8 cellular contexts compared by ENCODE assay signal in genomic region chr1:156090822-156091188, GRCh38. TPM values are rescaled to one million over a fixed set of nuclear protein-coding genes. Genes with fewer than 3 reads are reported as not detected.
DNase-seq lines count a peak whose midpoint lies in the region; ATAC-seq and TF ChIP-seq lines count a peak whose summit lies in the region.

No MANE protein-coding gene starts in this region.

- ATAC-seq in GM18861 (IDR thresholded peaks at IDR 0.05; ENCODE audit: unreplicated experiment) (peak; percentile 70), Right ventricle myocardium inferior (peak; percentile 80)

- H3K27me3 ChIP-seq in uterus, result no peaks in the 10 kb centered on the region

- in situ Hi-C loops in ACHN (cut with HindIII; ENCODE audit: low pct_ligation_motif_present, low pct_unique_long_range_greater_than_20kb, low sequenced_read_pairs), result no loop called here

- H3K4me1 Mint-ChIP-seq in activated naive CD4-positive, alpha-beta T cell treated with anti-CD3 and anti-CD28 coated beads for 36 hours (ENCODE audit: low read depth), result peaks cover 7% of the 10 kb centered on the region

- TF ChIP-seq CTCF in uterus (IDR thresholded peaks at IDR 0.05), result peak; percentile 88 to 93 (median 90)

- no peak overlapping the region for H3K4me3 Mint-ChIP-seq in activated naive CD4-positive, alpha-beta T cell treated with anti-CD3 and anti-CD28 coated beads for 36 hours

- no peaks in the 10 kb centered on the region for H3K36me3 ChIP-seq in uterus

- H3K9me3 Mint-ChIP-seq in activated naive CD4-positive, alpha-beta T cell treated with anti-CD3 and anti-CD28 coated beads for 36 hours, result no peaks in the 10 kb centered on the region

- H3K27ac ChIP-seq in uterus, result peak overlapping the region in 1 of 2 donors; percentile 52

- H3K36me3 Mint-ChIP-seq in activated naive CD4-positive, alpha-beta T cell treated with anti-CD3 and anti-CD28 coated beads for 36 hours (ENCODE audit: low read depth), result no peaks in the 10 kb centered on the region

- no peak overlapping the region for H3K27ac Mint-ChIP-seq in activated naive CD4-positive, alpha-beta T cell treated with anti-CD3 and anti-CD28 coated beads for 36 hours

- H3K9me3 ChIP-seq in uterus, result no peaks in the 10 kb centered on the region

- CTCF ChIA-PET in activated naive CD4-positive, alpha-beta T cell treated with anti-CD3 and anti-CD28 coated beads for 36 hours (lab: Charles Lee), result interaction anchor here (0.6 to 16.2 kb wide), 16 partner anchors 8 to 180 kb away, joined by 3 to 737 read pairs (median 4); partner anchors contain the start of genes LMNA, MEX3A and RAB25

- DNase-seq in ACHN, result peak; percentile 83
- peak; percentile 52 for DNase-seq in MV-4-11 (lab: John Stamatoyannopoulos, UW)
- DNase-seq in SKM-1 treated with dmso at 0.1 percent for 144 hours (lab: John Stamatoyannopoulos, UW; ENCODE audit: unreplicated experiment), result peak; percentile 80
- peak; percentile 95 for DNase-seq in activated naive CD4-positive, alpha-beta T cell treated with anti-CD3 and anti-CD28 coated beads for 36 hours
- peak; percentile 93 for DNase-seq in Right ventricle myocardium inferior (ENCODE audit: missing footprints)
- peak; percentile 95 for DNase-seq in posterior vena cava (ENCODE audit: low spot score)
- DNase-seq in uterus, result peak; percentile 85 to 87

- H3K27me3 Mint-ChIP-seq in activated naive CD4-positive, alpha-beta T cell treated with anti-CD3 and anti-CD28 coated beads for 36 hours (ENCODE audit: low read depth), result peaks cover 19% of the 10 kb centered on the region

- H3K4me3 ChIP-seq in uterus, result no peak overlapping the region

- TF ChIP-seq POLR2A in uterus (IDR thresholded peaks at IDR 0.05), result no peak

- H3K4me1 ChIP-seq in uterus, result no peaks in the 10 kb centered on the region

- intact Hi-C loops in activated naive CD4-positive, alpha-beta T cell treated with anti-CD3 and anti-CD28 coated beads for 36 hours (cut with micrococcal nuclease), result loop anchor here (1.0 to 2.0 kb wide), 4 partner anchors 39 to 228 kb away; no protein-coding TSS in a partner anchor
- intact Hi-C loops in Right ventricle myocardium inferior (cut with DNase I) (loop anchor here (1.0 kb wide), 2 partner anchors 39 to 134 kb away; no protein-coding TSS in a partner anchor), posterior vena cava (cut with DNase I) (loop anchor here (5.0 kb wide), 3 partner anchors 51 to 136 kb away; no protein-coding TSS in a partner anchor), uterus (cut with DNase I; ENCODE audit: low total_unique reads) (loop anchor here (5.0 kb wide), 1 partner anchor 141 kb away; no protein-coding TSS in a partner anchor)

RNA-seq across cellular contexts. Expression of gene MEX3A, which starts 8.5 kb away (rescaled TPM):
- under 1 TPM; 0.22 to 0.36 TPM for total RNA-seq in activated naive CD4-positive, alpha-beta T cell treated with anti-CD3 and anti-CD28 coated beads for 36 hours
- total RNA-seq in Right ventricle myocardium inferior (0.24 TPM), posterior vena cava (under 1 TPM; 0.23 to 0.76 TPM), uterus (10 to 100 TPM in 1 of 4 donors, 1 to 10 TPM in 1, under 1 TPM in 2; 0.29 to 13.3 (median 2.0) TPM)

RNA-seq across cellular contexts. Expression of gene LMNA, which starts 23.7 kb away (rescaled TPM):
- total RNA-seq in activated naive CD4-positive, alpha-beta T cell treated with anti-CD3 and anti-CD28 coated beads for 36 hours, result 10 to 100 TPM; 62.1 to 62.6 TPM
- total RNA-seq in Right ventricle myocardium inferior, result 288 TPM
- total RNA-seq in posterior vena cava, result 100 to 1,000 TPM; 500 to 599 TPM
- total RNA-seq in uterus, result 100 to 1,000 TPM; 245 to 533 (median 373) TPM

RNA-seq across cellular contexts. Expression of gene RAB25, which starts 29.8 kb away (rescaled TPM):
- 1 to 10 TPM; 1.3 TPM for total RNA-seq in activated naive CD4-positive, alpha-beta T cell treated with anti-CD3 and anti-CD28 coated beads for 36 hours
- total RNA-seq in Right ventricle myocardium inferior (not detected), posterior vena cava (not detected), uterus (1 to 10 TPM in 2 of 4 donors, not detected in 2; 5.0 to 5.5 TPM)

RNA-seq across cellular contexts. Expression of gene LAMTOR2, which starts 36.2 kb away (rescaled TPM):
- 10 to 100 TPM; 54.9 to 55.9 TPM for total RNA-seq in activated naive CD4-positive, alpha-beta T cell treated with anti-CD3 and anti-CD28 coated beads for 36 hours
- total RNA-seq in Right ventricle myocardium inferior, result 63.8 TPM
- total RNA-seq in posterior vena cava, result 10 to 100 TPM; 34.7 to 38.4 TPM
- total RNA-seq in uterus, result 10 to 100 TPM; 17.3 to 97.6 (median 38.1) TPM

RNA-seq across cellular contexts. Expression of gene UBQLN4, which starts 37.2 kb away (rescaled TPM):
- 10 to 100 TPM; 27.1 to 27.4 TPM for total RNA-seq in activated naive CD4-positive, alpha-beta T cell treated with anti-CD3 and anti-CD28 coated beads for 36 hours
- 33.5 TPM for total RNA-seq in Right ventricle myocardium inferior
- total RNA-seq in posterior vena cava, result 10 to 100 TPM; 18.0 to 29.1 TPM
- 10 to 100 TPM in 2 of 4 donors, 1 to 10 TPM in 2; 2.6 to 47.0 (median 12.8) TPM for total RNA-seq in uterus
